ENCODE assay signal across 24 cellular contexts in the genomic region with DNA sequence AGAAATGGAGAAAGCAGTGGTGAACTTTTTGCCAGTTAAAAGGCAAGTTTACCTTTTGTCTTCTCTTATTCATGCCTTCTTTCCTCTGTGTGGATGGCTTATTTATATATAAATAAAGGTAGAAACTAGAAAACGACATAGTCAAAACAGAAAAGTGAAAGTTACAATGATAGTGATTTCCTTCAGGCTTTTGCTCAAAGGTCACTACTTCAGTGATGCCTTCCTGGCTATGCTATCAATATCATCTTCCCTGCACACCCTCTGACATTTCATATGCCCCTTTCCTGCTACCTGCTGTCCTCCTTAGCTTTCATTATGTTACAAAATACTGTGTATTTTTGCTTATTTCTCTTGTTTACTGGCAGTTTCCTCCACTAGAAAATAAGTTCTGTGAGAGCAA.
DNase-seq lines count a peak whose midpoint lies in the region; ATAC-seq, FAIRE-seq and TF ChIP-seq lines count a peak whose summit lies in the region.
"Had no signal": no experiment of that assay in that cellular context is flagged by ENCODE, and none has a peak within 500 bp of the region (broad histone marks: within the 10 kb centered on the region; RNA-seq: fewer than 3 reads in every experiment).

No MANE protein-coding gene starts in this region.

- no peak overlapping the region for H4K8ac ChIP-seq in mesendoderm (ENCODE audit: low read depth, low read length)

- no peak overlapping the region for H3K4ac ChIP-seq in mesendoderm (ENCODE audit: low read depth, low read length)

- H3K27me3 ChIP-seq in GM12878 (replicated peaks in 1 of 2; ENCODE audit: control insufficient read depth in 2 of 2, insufficient read depth in 2 of 2, low read length in 1 of 2) = no peaks in the 10 kb centered on the region
- H3K27me3 ChIP-seq in mesendoderm (ENCODE audit: insufficient read depth, low read length, poor library complexity) = no peaks in the 10 kb centered on the region
- H3K27me3 ChIP-seq in small intestine (ENCODE audit: control insufficient read depth in 2 of 2, insufficient read depth in 2 of 2, low read length in 2 of 2) = no peaks in the 10 kb centered on the region
- H3K27me3 ChIP-seq in Caco-2 (replicated peaks; ENCODE audit: control insufficient read depth, insufficient read depth, low read length) = no peaks in the 10 kb centered on the region
- H3K27me3 ChIP-seq: BE2C; BLaER1 treated with 17β-estradiol and CSF1 and Interleukin-3, amounts not matched to agents 10 nM and 100 nM had no signal

- POLR2A ChIA-PET in activated naive CD8-positive, alpha-beta T cell treated with anti-CD3 and anti-CD28 coated beads, Interleukin-2, amount 10 ng/mL, durations not matched to agents 7 days and 5 days (lab: Charles Lee) = no interaction called here
- POLR2A ChIA-PET in GM12878 (lab: Charles Lee) (no interaction called here), Caco-2 (lab: Charles Lee) (no interaction called here)

- H4K5ac ChIP-seq in mesendoderm (ENCODE audit: low read length) = no peak overlapping the region

- H3K9ac ChIP-seq in GM12878 (ENCODE audit: control insufficient read depth, insufficient read depth, low read length) (no peak overlapping the region), mesendoderm (ENCODE audit: low read length) (no peak overlapping the region)
- H3K9ac ChIP-seq: BLaER1 treated with 17β-estradiol and CSF1 and Interleukin-3, amounts not matched to agents 10 nM and 100 nM had no signal

- no peaks in the 10 kb centered on the region; the same call in 2 of the 3 replicates for H3K9me3 ChIP-seq in GM12878 (replicated peaks; ENCODE audit: control insufficient read depth, insufficient read depth, low read length)
- no peaks in the 10 kb centered on the region for H3K9me3 ChIP-seq in small intestine (ENCODE audit: control insufficient read depth, low read depth)
- H3K9me3 ChIP-seq in Caco-2 = no peaks in the 10 kb centered on the region
- H3K9me3 ChIP-seq: A549, BE2C had no signal

- CTCF ChIA-PET in GM12878 (lab: Yijun Ruan, JAX) = no interaction called here
- CTCF ChIA-PET in Caco-2 (lab: Charles Lee) = no interaction called here

- H3K4me3 ChIP-seq in GM12878 (no peak overlapping the region), mesendoderm (ENCODE audit: low read length) (no peak overlapping the region), small intestine (ENCODE audit: low read depth in 1 of 2, low read length in 2 of 2) (no peak overlapping the region), Caco-2 (ENCODE audit: low read depth, low read length) (no peak overlapping the region)
- H3K4me3 ChIP-seq: A549; BLaER1 treated with 17β-estradiol and CSF1 and Interleukin-3, amounts not matched to agents 10 nM and 100 nM; GM23338 had no signal

- FAIRE-seq in GM12878 (lab: Jason Lieb, UNC) (no peak), small intestine (lab: Jason Lieb, UNC) (no peak)
- FAIRE-seq: A549 had no signal

- no peak overlapping the region for H2AFZ ChIP-seq in GM12878 (ENCODE audit: control insufficient read depth, low read depth, low read length)
- H2AFZ ChIP-seq: GM23338 had no signal

- peak overlapping the region; percentile 19 for H3K27ac Mint-ChIP-seq in activated naive CD8-positive, alpha-beta T cell treated with anti-CD3 and anti-CD28 coated beads, Interleukin-2, amount 10 ng/mL, durations not matched to agents 7 days and 5 days
- H3K27ac Mint-ChIP-seq in activated naive CD8-positive, alpha-beta T cell treated with anti-CD3 and anti-CD28 coated beads for 36 hours = no peak overlapping the region
- H3K27ac Mint-ChIP-seq in Caco-2 (ENCODE audit: unreplicated experiment) = no peak overlapping the region
- H3K27ac Mint-ChIP-seq: CD4-positive, alpha-beta T cell; GM23338; H9 had no signal

- no peak for ATAC-seq in activated naive CD8-positive, alpha-beta T cell treated with anti-CD3 and anti-CD28 coated beads, Interleukin-2, amount 10 ng/mL, durations not matched to agents 7 days and 5 days (ENCODE audit: low read depth)
- ATAC-seq in GM12878 = peak; percentile 42; the same call in 2 of the 3 replicates
- ATAC-seq: A549, GM23338, HCT116 had no signal

- WGBS in GM12878 (ENCODE audit: insufficient coverage, insufficient replicate concordance, low lambda C conversion rate, missing lambda C conversion rate) = 0% methylated on average over 1 of the region's 1 CpG
- no CpG with 5 or more reads among the region's 1 CpG for WGBS in mesendoderm (ENCODE audit: extremely low coverage, insufficient coverage, low lambda C conversion rate)
- WGBS in small intestine, 3 donors = 8 to 40% (median 36%) methylated on average over 1 of the region's 1 CpG

- no peak for TF ChIP-seq RAD21 in GM12878 (IDR thresholded peaks at IDR 0.05; ENCODE audit: insufficient read depth, low read depth, low read length)

- TF ChIP-seq CTCF in GM12878 (IDR thresholded peaks at IDR 0.05 in 2 of 3, conservative IDR thresholded peaks at IDR 0.05 in 1 of 3; ENCODE audit: control insufficient read depth in 2 of 3, extremely low read depth in 1 of 3, insufficient read depth in 1 of 3, low read depth in 3 of 3, low read length in 3 of 3) (no peak), Caco-2 (IDR thresholded peaks at IDR 0.05; ENCODE audit: insufficient read depth in 1 of 2, low read depth in 1 of 2, low read length in 1 of 2, severe bottlenecking in 1 of 2, unreplicated experiment in 1 of 2) (no peak)

- H2BK5ac ChIP-seq in mesendoderm (ENCODE audit: low read length) = no peak overlapping the region

- H3K4me1 Mint-ChIP-seq in activated naive CD8-positive, alpha-beta T cell treated with anti-CD3 and anti-CD28 coated beads, Interleukin-2, amount 10 ng/mL, durations not matched to agents 7 days and 5 days = peaks cover 8% of the 10 kb centered on the region
- peaks cover 25% of the 10 kb centered on the region for H3K4me1 Mint-ChIP-seq in activated naive CD8-positive, alpha-beta T cell treated with anti-CD3 and anti-CD28 coated beads for 36 hours
- no peaks in the 10 kb centered on the region for H3K4me1 Mint-ChIP-seq in Caco-2 (ENCODE audit: low read depth, unreplicated experiment)

- H3K4me2 ChIP-seq in GM12878 (ENCODE audit: control insufficient read depth, insufficient read depth) (peak overlapping the region; percentile 45; the same call in 1 of the 2 replicates), mesendoderm (ENCODE audit: low read length) (no peak overlapping the region)
- H3K4me2 ChIP-seq: A549; BLaER1 treated with 17β-estradiol and CSF1 and Interleukin-3, amounts not matched to agents 10 nM and 100 nM; GM23338 had no signal

- no peaks in the 10 kb centered on the region for H4K20me1 ChIP-seq in GM12878 (ENCODE audit: control insufficient read depth, insufficient read depth)

- no TSS peak for BruUV-seq in GM12878 (replicated peaks; lab: Mats Ljungman, UMichigan)
- no TSS peak for BruUV-seq in Caco-2 (replicated peaks; lab: Mats Ljungman, UMichigan)

- intact Hi-C loops in GM12878 (cut with micrococcal nuclease; ENCODE audit: unreplicated experiment) (no loop called here), Caco-2 (cut with micrococcal nuclease; ENCODE audit: unreplicated experiment) (no loop called here)

- no peak for TF ChIP-seq POLR2A in GM12878 (IDR thresholded peaks at IDR 0.05; ENCODE audit: low read depth, low read length)

- H3K79me1 ChIP-seq in mesendoderm (ENCODE audit: low read length) = no peaks in the 10 kb centered on the region

- in situ Hi-C loops in GM12878 (cut with MboI) = no loop called here

- peaks cover 21% of the 10 kb centered on the region for H3K36me3 Mint-ChIP-seq in activated naive CD8-positive, alpha-beta T cell treated with anti-CD3 and anti-CD28 coated beads, Interleukin-2, amount 10 ng/mL, durations not matched to agents 7 days and 5 days
- peaks cover 21% of the 10 kb centered on the region for H3K36me3 Mint-ChIP-seq in activated naive CD8-positive, alpha-beta T cell treated with anti-CD3 and anti-CD28 coated beads for 36 hours
- peaks cover 7% of the 10 kb centered on the region for H3K36me3 Mint-ChIP-seq in Caco-2 (ENCODE audit: insufficient read depth, unreplicated experiment)

- peaks cover 4% of the 10 kb centered on the region for H3K9me3 Mint-ChIP-seq in activated naive CD8-positive, alpha-beta T cell treated with anti-CD3 and anti-CD28 coated beads, Interleukin-2, amount 10 ng/mL, durations not matched to agents 7 days and 5 days
- H3K9me3 Mint-ChIP-seq in activated naive CD8-positive, alpha-beta T cell treated with anti-CD3 and anti-CD28 coated beads for 36 hours = no peaks in the 10 kb centered on the region
- no peaks in the 10 kb centered on the region for H3K9me3 Mint-ChIP-seq in Caco-2 (ENCODE audit: unreplicated experiment)
- H3K9me3 Mint-ChIP-seq: CD4-positive, alpha-beta T cell; CD8-positive, alpha-beta memory T cell; GM23338; H9 had no signal

- H3K27ac ChIP-seq in GM12878 (ENCODE audit: control insufficient read depth, insufficient read depth) = no peak overlapping the region
- no peak overlapping the region for H3K27ac ChIP-seq in mesendoderm (ENCODE audit: low read depth, low read length)
- no peak overlapping the region for H3K27ac ChIP-seq in small intestine (ENCODE audit: low read depth in 1 of 2, low read length in 1 of 2)
- H3K27ac ChIP-seq: A549; BLaER1 treated with 17β-estradiol and CSF1 and Interleukin-3, amounts not matched to agents 10 nM and 100 nM had no signal

- H3K27me3 Mint-ChIP-seq in activated naive CD8-positive, alpha-beta T cell treated with anti-CD3 and anti-CD28 coated beads, Interleukin-2, amount 10 ng/mL, durations not matched to agents 7 days and 5 days = no peaks in the 10 kb centered on the region
- H3K27me3 Mint-ChIP-seq in activated naive CD8-positive, alpha-beta T cell treated with anti-CD3 and anti-CD28 coated beads for 36 hours = no peaks in the 10 kb centered on the region
- no peaks in the 10 kb centered on the region for H3K27me3 Mint-ChIP-seq in Caco-2 (ENCODE audit: insufficient read depth, unreplicated experiment)
- H3K27me3 Mint-ChIP-seq: CD4-positive, alpha-beta T cell; CD8-positive, alpha-beta memory T cell had no signal

- RAD21 ChIA-PET in GM12878 (lab: Charles Lee; ENCODE audit: unreplicated experiment) = no interaction called here

- H3K23ac ChIP-seq in mesendoderm (ENCODE audit: low read length) = no peak overlapping the region

- H3K4me3 Mint-ChIP-seq in activated naive CD8-positive, alpha-beta T cell treated with anti-CD3 and anti-CD28 coated beads, Interleukin-2, amount 10 ng/mL, durations not matched to agents 7 days and 5 days = no peak overlapping the region
- H3K4me3 Mint-ChIP-seq in activated naive CD8-positive, alpha-beta T cell treated with anti-CD3 and anti-CD28 coated beads for 36 hours = no peak overlapping the region
- H3K4me3 Mint-ChIP-seq in Caco-2 (ENCODE audit: unreplicated experiment) = no peak overlapping the region
- H3K4me3 Mint-ChIP-seq: CD14-positive monocyte; CD4-positive, alpha-beta T cell; CD8-positive, alpha-beta memory T cell; GM23338; H9 had no signal

- no peak for TF ChIP-seq EP300 in GM12878 (IDR thresholded peaks at IDR 0.05; ENCODE audit: borderline replicate concordance in 1 of 2, control insufficient read depth in 1 of 2, low read depth in 2 of 2, low read length in 2 of 2)

- no peak for DNase-seq in activated naive CD8-positive, alpha-beta T cell treated with anti-CD3 and anti-CD28 coated beads, Interleukin-2, amount 10 ng/mL, durations not matched to agents 7 days and 5 days
- DNase-seq in activated naive CD8-positive, alpha-beta T cell treated with anti-CD3 and anti-CD28 coated beads for 36 hours = no peak
- no peak for DNase-seq in GM12878 (ENCODE audit: low read depth, low spot score)
- DNase-seq in mesendoderm = no peak
- DNase-seq in small intestine = peak; percentile 33
- no peak for DNase-seq in Caco-2
- DNase-seq in cortex of kidney (lab: John Stamatoyannopoulos, UW) = no peak
- no peak for DNase-seq in NCI-H1048 (lab: John Stamatoyannopoulos, UW)
- DNase-seq: 8988T; ACHN; AML-193; BE2C; Calu3; CD4-positive, alpha-beta T cell; CD8-positive, alpha-beta memory T cell; DMS53; DMS79 treated with DMSO at 0.1 percent for 48 hours; GF-D8; H9 had no signal

- H3K36me3 ChIP-seq in GM12878 (ENCODE audit: control insufficient read depth in 2 of 2, insufficient read depth in 2 of 2, low read length in 1 of 2) (no peaks in the 10 kb centered on the region; a peak in 1 of 4 replicates), mesendoderm (ENCODE audit: control insufficient read depth, insufficient read depth, low read length) (no peaks in the 10 kb centered on the region), small intestine (ENCODE audit: control insufficient read depth in 2 of 2, insufficient read depth in 2 of 2, low read length in 2 of 2) (no peaks in the 10 kb centered on the region), Caco-2 (ENCODE audit: control insufficient read depth, insufficient read depth, low read length) (no peaks in the 10 kb centered on the region)
- H3K36me3 ChIP-seq: BE2C had no signal

- no peak overlapping the region for H2BK15ac ChIP-seq in mesendoderm (replicated peaks; ENCODE audit: low read depth)

- H2BK120ac ChIP-seq in mesendoderm (ENCODE audit: low read depth, low read length) = no peak overlapping the region

- H3K4me1 ChIP-seq in GM12878 (ENCODE audit: control insufficient read depth, insufficient read depth, low read length) = no peaks in the 10 kb centered on the region
- H3K4me1 ChIP-seq in mesendoderm (ENCODE audit: control insufficient read depth, low read depth, low read length) = no peaks in the 10 kb centered on the region
- H3K4me1 ChIP-seq in small intestine (ENCODE audit: control insufficient read depth in 2 of 2, insufficient read depth in 1 of 2, low read depth in 1 of 2, low read length in 1 of 2) = peaks cover 2 to 8% of the 10 kb centered on the region in 2 donors
- no peaks in the 10 kb centered on the region for H3K4me1 ChIP-seq in Caco-2
- H3K4me1 ChIP-seq: A549; BE2C; BLaER1 treated with 17β-estradiol and CSF1 and Interleukin-3, amounts not matched to agents 10 nM and 100 nM had no signal

- no peaks in the 10 kb centered on the region for H3K79me2 ChIP-seq in GM12878 (ENCODE audit: control insufficient read depth, insufficient read depth, low read length)
- H3K79me2 ChIP-seq in mesendoderm (ENCODE audit: control insufficient read depth, insufficient read depth, low read length) = no peaks in the 10 kb centered on the region

- H3K56ac ChIP-seq in mesendoderm (ENCODE audit: low read length) = no peak overlapping the region

- no peak overlapping the region for H2AK5ac ChIP-seq in mesendoderm (ENCODE audit: low read length)

- H3K18ac ChIP-seq in mesendoderm (ENCODE audit: low read length) = peak overlapping the region; percentile 28

- SMC1A ChIA-PET in GM12878 (lab: Charles Lee; ENCODE audit: uncharacterized antibody, unreplicated experiment) = interaction anchor here (0.6 kb wide), 1 partner anchor 239 kb away, joined by 4 read pairs; no protein-coding TSS in a partner anchor
